15 cellular contexts compared by ENCODE assay signal in genomic region chr21:44727757-44728156, GRCh38. TPM values are rescaled to one million over a fixed set of nuclear protein-coding genes. Genes with fewer than 3 reads are reported as not detected.
DNase-seq lines count a peak whose midpoint lies in the region; ATAC-seq and TF ChIP-seq lines count a peak whose summit lies in the region.
"Had no signal": no experiment of that assay in that cellular context is flagged by ENCODE, and none has a peak within 500 bp of the region (broad histone marks: within the 10 kb centered on the region; RNA-seq: fewer than 3 reads in every experiment).

No MANE protein-coding gene starts in this region.

- peaks cover 6% of the 10 kb centered on the region for H3K9me3 Mint-ChIP-seq in WTC11

- CTCF ChIA-PET in WTC11 (lab: Charles Lee): interaction anchor here (0.7 to 1.5 kb wide), 3 partner anchors 19 to 66 kb away, joined by 3 to 6 read pairs (median 3); no protein-coding TSS in a partner anchor

- ATAC-seq in Right ventricle myocardium inferior: no peak
- no peak for ATAC-seq in sciatic nerve
- no peak for ATAC-seq in WTC11

- no peaks in the 10 kb centered on the region for H3K36me3 Mint-ChIP-seq in WTC11
- H3K36me3 Mint-ChIP-seq: CD4-positive, CD25-positive, alpha-beta regulatory T cell had no signal

- H3K27ac Mint-ChIP-seq in WTC11: no peak overlapping the region
- H3K27ac Mint-ChIP-seq: CD4-positive, CD25-positive, alpha-beta regulatory T cell had no signal

- peaks cover 10% of the 10 kb centered on the region for H3K27me3 Mint-ChIP-seq in WTC11 (ENCODE audit: low read depth)

- peak; percentile 61 for DNase-seq in cardiac septum (ENCODE audit: low spot score)
- DNase-seq in Right ventricle myocardium inferior (ENCODE audit: missing footprints): no peak
- DNase-seq in iPS-NIHi7 (ENCODE audit: extremely low spot score): peak; percentile 6
- DNase-seq in sciatic nerve (ENCODE audit: low spot score): peak; percentile 33
- DNase-seq in WTC11 (ENCODE audit: low spot score): no peak
- DNase-seq in 8988T: no peak
- DNase-seq in NCI-H524 treated with DMSO at 0.1 percent for 48 hours (lab: John Stamatoyannopoulos, UW): no peak
- DNase-seq: ACHN; Calu3; CD4-positive, CD25-positive, alpha-beta regulatory T cell; DMS153; DMS79 treated with DMSO at 0.1 percent for 48 hours; EL; GOT3 had no signal

- TF ChIP-seq CTCF in WTC11 (IDR thresholded peaks at IDR 0.05): no peak

- peaks cover 12% of the 10 kb centered on the region for H3K4me1 Mint-ChIP-seq in WTC11

- intact Hi-C loops in cardiac septum (cut with DNase I) (no loop called here), Right ventricle myocardium inferior (cut with DNase I) (no loop called here), sciatic nerve (cut with DNase I) (no loop called here)

- POLR2A ChIA-PET in WTC11 (lab: Charles Lee): no interaction called here

- no peak overlapping the region for H3K4me3 Mint-ChIP-seq in WTC11
- H3K4me3 Mint-ChIP-seq: CD4-positive, CD25-positive, alpha-beta regulatory T cell had no signal

TF ChIP-seq in WTC11, 78 proteins besides CTCF, POLR2A, EP300 and RAD21:
- TF ChIP-seq RORB (CRISPR knock-in tag; IDR thresholded peaks at IDR 0.05): no peak
- TF ChIP-seq MAX (CRISPR knock-in tag; IDR thresholded peaks at IDR 0.05): no peak
- no peak for TF ChIP-seq ZNF425 (CRISPR knock-in tag; conservative IDR thresholded peaks at IDR 0.05)
- TF ChIP-seq ZNF317 (CRISPR knock-in tag; IDR thresholded peaks at IDR 0.05; ENCODE audit: borderline replicate concordance, low read depth): no peak
- TF ChIP-seq ZNF263 (CRISPR knock-in tag; IDR thresholded peaks at IDR 0.05; ENCODE audit: low read depth): no peak
- TF ChIP-seq USF2 (CRISPR knock-in tag; IDR thresholded peaks at IDR 0.05): no peak
- no peak for TF ChIP-seq ETV6 (CRISPR knock-in tag; IDR thresholded peaks at IDR 0.05)
- no peak for TF ChIP-seq HMGA2 (CRISPR knock-in tag; IDR thresholded peaks at IDR 0.05)
- no peak for TF ChIP-seq MLX (CRISPR knock-in tag; IDR thresholded peaks at IDR 0.05)
- TF ChIP-seq JAZF1 (CRISPR knock-in tag; IDR thresholded peaks at IDR 0.05): no peak
- no peak for TF ChIP-seq ATF3 (CRISPR knock-in tag; conservative IDR thresholded peaks at IDR 0.05)
- TF ChIP-seq TCF7 (CRISPR knock-in tag; IDR thresholded peaks at IDR 0.05; ENCODE audit: low read depth): no peak
- TF ChIP-seq EMX1 (CRISPR knock-in tag; IDR thresholded peaks at IDR 0.05): no peak

RNA-seq across cellular contexts. Expression of gene TSPEAR, which starts 16.4 kb away (rescaled TPM):
- total RNA-seq in cardiac septum: not detected
- 0.65 TPM for total RNA-seq in Right ventricle myocardium inferior
- total RNA-seq in sciatic nerve: not detected
- total RNA-seq in WTC11 (2021): 2.1 to 2.9 TPM (median 2.7 TPM) in 3 replicates
- total RNA-seq: A172; Calu3; CD4-positive, CD25-positive, alpha-beta regulatory T cell had no signal

RNA-seq across cellular contexts. Expression of gene KRTAP10-12, which starts 30.8 kb away (rescaled TPM):
- total RNA-seq in cardiac septum: not detected
- not detected for total RNA-seq in Right ventricle myocardium inferior
- total RNA-seq in sciatic nerve: not detected
- total RNA-seq in WTC11 (2021): not detected in 3 replicates
- total RNA-seq: A172; Calu3; CD4-positive, CD25-positive, alpha-beta regulatory T cell had no signal

RNA-seq across cellular contexts. Expression of gene KRTAP12-1, which starts 45.8 kb away (rescaled TPM):
- total RNA-seq in cardiac septum: not detected
- total RNA-seq in Right ventricle myocardium inferior: not detected
- not detected for total RNA-seq in sciatic nerve
- total RNA-seq in WTC11 (2021): 0.63 to 2.5 TPM (median 1.0 TPM) in 3 replicates
- total RNA-seq: A172; Calu3; CD4-positive, CD25-positive, alpha-beta regulatory T cell had no signal

Comparison
In these comparisons a context has a peak if more than half of its experiments do, and no peak if none do; other contexts are left out.
1. DNase-seq: peak in cardiac septum (single experiment), iPS-NIHi7 (single experiment) and sciatic nerve (single experiment); none in Right ventricle myocardium inferior (single experiment), WTC11 (single experiment), 8988T (single experiment) and NCI-H524 treated with DMSO at 0.1 percent for 48 hours (single experiment).